Comparison of ENCODE assay signal across 2 cellular contexts in the genomic region with DNA sequence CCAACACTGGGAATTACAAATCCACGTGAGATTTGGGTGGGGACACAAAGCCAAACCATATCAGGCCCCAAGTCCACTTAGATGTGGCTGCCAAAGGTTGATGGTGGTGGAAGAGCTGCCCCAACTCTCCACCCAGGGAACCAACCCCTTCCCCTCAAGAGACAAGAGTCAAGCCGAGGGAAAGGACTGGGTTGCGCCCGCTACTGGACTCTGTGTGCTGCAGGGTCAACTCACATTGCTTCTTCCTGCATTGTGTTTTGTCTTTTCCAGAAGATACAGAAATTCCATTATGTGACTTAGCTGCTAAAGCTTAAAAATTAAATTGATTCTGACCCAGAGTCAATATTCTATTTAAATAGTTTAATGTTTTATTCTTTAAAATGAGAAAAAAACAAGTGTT.
TF ChIP-seq lines count a peak whose summit lies in the region.

No MANE protein-coding gene starts in this region.

TF ChIP-seq in HepG2, 621 proteins besides CTCF, POLR2A, EP300 and RAD21:
- TF ChIP-seq, protein P1, sequence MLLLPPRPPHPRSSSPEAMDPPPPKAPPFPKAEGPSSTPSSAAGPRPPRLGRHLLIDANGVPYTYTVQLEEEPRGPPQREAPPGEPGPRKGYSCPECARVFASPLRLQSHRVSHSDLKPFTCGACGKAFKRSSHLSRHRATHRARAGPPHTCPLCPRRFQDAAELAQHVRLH (CRISPR knock-in tag; IDR thresholded peaks at IDR 0.05; ENCODE audit: borderline replicate concordance, low read depth) = no peak

TF ChIP-seq in HEK293T, 16 proteins besides CTCF, POLR2A, EP300 and RAD21:
- TF ChIP-seq, protein P2, sequence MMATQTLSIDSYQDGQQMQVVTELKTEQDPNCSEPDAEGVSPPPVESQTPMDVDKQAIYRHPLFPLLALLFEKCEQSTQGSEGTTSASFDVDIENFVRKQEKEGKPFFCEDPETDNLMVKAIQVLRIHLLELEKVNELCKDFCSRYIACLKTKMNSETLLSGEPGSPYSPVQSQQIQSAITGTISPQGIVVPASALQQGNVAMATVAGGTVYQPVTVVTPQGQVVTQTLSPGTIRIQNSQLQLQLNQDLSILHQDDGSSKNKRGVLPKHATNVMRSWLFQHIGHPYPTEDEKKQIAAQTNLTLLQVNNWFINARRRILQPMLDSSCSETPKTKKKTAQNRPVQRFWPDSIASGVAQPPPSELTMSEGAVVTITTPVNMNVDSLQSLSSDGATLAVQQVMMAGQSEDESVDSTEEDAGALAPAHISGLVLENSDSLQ (IDR thresholded peaks at IDR 0.05) = no peak
- TF ChIP-seq SUZ12 (IDR thresholded peaks at IDR 0.05) (no peak), CTBP1 (IDR thresholded peaks at IDR 0.05; ENCODE audit: borderline replicate concordance) (no peak), NFRKB (IDR thresholded peaks at IDR 0.05) (no peak), HDGF (IDR thresholded peaks at IDR 0.05; ENCODE audit: borderline replicate concordance) (no peak), FOXA1 (IDR thresholded peaks at IDR 0.05) (no peak), TARDBP (IDR thresholded peaks at IDR 0.05) (no peak), FOXM1 (IDR thresholded peaks at IDR 0.05; ENCODE audit: borderline replicate concordance) (no peak), ARNT (IDR thresholded peaks at IDR 0.05) (no peak), L3MBTL2 (conservative IDR thresholded peaks at IDR 0.05) (no peak), FOXK2 (IDR thresholded peaks at IDR 0.05) (no peak), SP1 (IDR thresholded peaks at IDR 0.05) (no peak), LEF1 (IDR thresholded peaks at IDR 0.05; ENCODE audit: borderline replicate concordance) (no peak), ZNF384 (IDR thresholded peaks at IDR 0.05) (no peak), ELF4 (IDR thresholded peaks at IDR 0.05) (no peak)
